1 cellular context compared by ENCODE assay signal in genomic region chr16:88436796-88437195, GRCh38.
TF ChIP-seq lines count a peak whose summit lies in the region.

No MANE protein-coding gene starts in this region.

TF ChIP-seq in SK-N-SH, 30 proteins besides CTCF, POLR2A, EP300 and RAD21 (continued from another document):
- TF ChIP-seq MAX (IDR thresholded peaks at IDR 0.05; ENCODE audit: low read depth): no peak
- no peak for TF ChIP-seq MXI1 (IDR thresholded peaks at IDR 0.05; ENCODE audit: low read depth, low read length)
- no peak for TF ChIP-seq TEAD4 (IDR thresholded peaks at IDR 0.05; ENCODE audit: borderline replicate concordance, insufficient read depth)
